Comparison of ENCODE assay signal across 26 cellular contexts in the genomic region with DNA sequence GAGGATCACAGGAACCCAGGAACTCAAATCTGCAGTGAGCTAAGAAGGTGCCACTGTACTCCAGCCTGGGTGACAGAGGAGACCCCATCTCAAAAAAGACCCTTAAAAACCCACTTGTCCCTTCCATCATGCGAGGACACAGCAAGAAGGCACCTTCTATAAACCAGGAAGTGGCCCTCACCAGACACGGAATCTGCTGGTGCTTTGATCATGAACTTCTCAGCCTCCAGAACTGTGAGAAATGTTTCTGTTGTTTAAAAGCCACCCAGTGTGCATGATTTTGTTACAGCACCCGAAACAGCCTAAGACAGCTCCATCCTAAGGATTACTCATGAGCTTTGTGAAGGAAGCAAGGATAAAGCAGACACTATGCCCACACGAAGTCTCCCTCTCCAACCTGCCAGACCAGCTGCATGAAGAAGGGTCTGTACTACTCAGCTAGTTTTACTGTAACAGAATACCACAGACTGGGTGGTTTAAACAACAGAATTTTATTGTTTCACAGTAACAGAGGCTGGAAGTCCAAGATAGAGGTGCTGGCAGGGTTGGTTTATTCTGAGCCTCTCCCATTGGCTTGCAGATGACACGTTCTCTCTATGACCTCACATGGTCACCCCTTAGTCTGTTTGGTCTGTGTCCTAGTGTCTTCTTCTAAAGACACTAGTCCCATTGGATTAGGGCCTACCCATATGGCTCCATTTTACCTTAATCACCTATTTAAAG.
"Had no signal": no experiment of that assay in that cellular context is flagged by ENCODE, and none has a peak within 500 bp of the region (broad histone marks: within the 10 kb centered on the region; RNA-seq: fewer than 3 reads in every experiment).

No MANE protein-coding gene starts in this region.

- DNase-seq: activated CD4-positive, alpha-beta memory T cell treated with anti-CD3 and anti-CD28 coated beads for 36 hours; activated CD4-positive, alpha-beta T cell treated with anti-CD3 and anti-CD28 coated beads for 48 hours; activated CD4-positive, CD25-positive, alpha-beta regulatory T cell treated with anti-CD3 and anti-CD28 coated beads, Interleukin-2, amount 50 U/mL, for 72 hours; activated effector memory CD4-positive, alpha-beta T cell treated with Interleukin-2 at 50 U/mL for 16 hours; activated T-cell treated with anti-CD3 and anti-CD28 coated beads, Interleukin-2, amount 50 U/mL, for 24 hours; aorta; caudate nucleus; colonic mucosa; KG1; NCI-H1048; NCI-H1417 treated with DMSO at 0.1 percent for 48 hours; NCI-H1694; NCI-H2029; NCI-H2107; NCI-H510A treated with DMSO at 0.1 percent for 48 hours; NCI-H69; Peyer's patch; Right ventricle myocardium superior; SW 1271 had no signal

- H3K9me3 Mint-ChIP-seq: activated CD4-positive, alpha-beta memory T cell treated with anti-CD3 and anti-CD28 coated beads for 36 hours; activated naive CD4-positive, alpha-beta T cell treated with anti-CD3 and anti-CD28 coated beads, Interleukin-2, amount 50 U/mL, for 24 hours; activated T-cell treated with anti-CD3 and anti-CD28 coated beads, Interleukin-2, amount 50 U/mL, for 24 hours had no signal

- H3K27me3 ChIP-seq: breast epithelium, colonic mucosa, Peyer's patch had no signal

- H3K4me3 Mint-ChIP-seq: activated CD4-positive, alpha-beta memory T cell treated with anti-CD3 and anti-CD28 coated beads for 36 hours; activated naive CD4-positive, alpha-beta T cell treated with anti-CD3 and anti-CD28 coated beads, Interleukin-2, amount 50 U/mL, for 24 hours; activated T-cell treated with anti-CD3 and anti-CD28 coated beads, Interleukin-2, amount 50 U/mL, for 24 hours; activated T-helper 1 cell treated with anti-CD3 and anti-CD28 coated beads, Interleukin-12 subunit alpha, Interleukin-12 subunit beta, Interleukin-2, Interleukin-4 antibody, amounts not matched to agents 30 ng/mL and 10 ng/mL and 1 ng/mL, durations not matched to agents 14 hours and 24 hours and 36 hours; T-helper 1 cell treated with Interleukin-12 subunit alpha and Interleukin-12 subunit beta and Interleukin-4 antibody, amounts not matched to agents 30 μg/mL and 1 μg/mL, for 36 hours; WTC11 had no signal

- H3K27ac ChIP-seq: breast epithelium, colonic mucosa, Peyer's patch, RWPE1, SJSA1 had no signal

- ATAC-seq: WTC11 had no signal

- H3K9me3 ChIP-seq: breast epithelium, colonic mucosa, Peyer's patch had no signal

- H3K27me3 Mint-ChIP-seq: activated CD4-positive, alpha-beta memory T cell treated with anti-CD3 and anti-CD28 coated beads for 36 hours; activated naive CD4-positive, alpha-beta T cell treated with anti-CD3 and anti-CD28 coated beads, Interleukin-2, amount 50 U/mL, for 24 hours; activated T-cell treated with anti-CD3 and anti-CD28 coated beads, Interleukin-2, amount 50 U/mL, for 24 hours had no signal

- H3K4me3 ChIP-seq: breast epithelium, colonic mucosa, Peyer's patch, SJSA1 had no signal

- H3K4me1 Mint-ChIP-seq: WTC11 had no signal

- H3K4me1 ChIP-seq: breast epithelium, colonic mucosa, Peyer's patch had no signal

- H3K36me3 ChIP-seq: breast epithelium, colonic mucosa had no signal

- H3K27ac Mint-ChIP-seq: activated CD4-positive, alpha-beta memory T cell treated with anti-CD3 and anti-CD28 coated beads for 36 hours; activated naive CD4-positive, alpha-beta T cell treated with anti-CD3 and anti-CD28 coated beads, Interleukin-2, amount 50 U/mL, for 24 hours; activated T-cell treated with anti-CD3 and anti-CD28 coated beads, Interleukin-2, amount 50 U/mL, for 24 hours; activated T-helper 1 cell treated with anti-CD3 and anti-CD28 coated beads, Interleukin-12 subunit alpha, Interleukin-12 subunit beta, Interleukin-2, Interleukin-4 antibody, amounts not matched to agents 30 ng/mL and 10 ng/mL and 1 ng/mL, durations not matched to agents 14 hours and 24 hours and 36 hours; T-helper 1 cell treated with Interleukin-12 subunit alpha and Interleukin-12 subunit beta and Interleukin-4 antibody, amounts not matched to agents 30 μg/mL and 1 μg/mL, for 36 hours; WTC11 had no signal
